Comparison of ENCODE assay signal across 8 cellular contexts in the genomic region with DNA sequence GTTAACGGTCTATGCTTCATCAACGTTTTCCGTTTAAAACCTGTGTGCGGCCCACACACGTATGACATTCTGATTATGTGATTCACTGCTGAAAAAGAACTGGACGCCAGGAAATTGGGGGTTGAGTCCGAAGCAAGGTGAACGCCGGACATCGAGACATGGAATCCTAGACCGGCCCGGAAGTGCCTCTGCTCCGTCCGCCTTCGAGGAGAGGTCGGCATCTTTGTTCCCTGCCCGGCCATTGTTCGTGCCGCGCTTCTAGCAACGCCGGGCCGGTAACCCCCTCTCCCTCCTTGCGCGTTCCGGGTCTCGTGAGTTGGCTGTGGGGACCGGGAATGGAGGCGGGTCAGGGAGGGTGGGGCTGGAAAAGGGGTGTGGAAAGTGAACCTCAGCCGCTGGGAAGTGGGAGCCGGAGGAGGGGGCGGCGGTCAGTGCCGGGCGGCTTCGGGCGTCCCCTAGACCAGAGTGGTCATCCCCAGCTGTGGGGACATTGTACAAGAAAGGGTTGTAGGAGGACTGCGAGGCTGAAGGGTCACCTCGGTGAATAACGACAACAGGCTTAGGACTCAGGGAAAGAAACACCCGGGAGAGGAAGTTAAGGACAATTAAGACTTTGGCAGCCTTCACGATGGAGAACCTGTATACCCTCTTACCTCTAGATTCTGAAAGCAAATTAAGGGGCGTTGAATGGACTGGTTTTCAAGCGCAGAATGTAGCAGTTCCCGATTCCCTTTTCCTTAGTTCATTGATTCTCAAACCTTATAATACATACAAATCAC. TPM values are rescaled to one million over a fixed set of nuclear protein-coding genes. Genes with fewer than 3 reads are reported as not detected.
DNase-seq lines count a peak whose midpoint lies in the region; ATAC-seq, FAIRE-seq and TF ChIP-seq lines count a peak whose summit lies in the region.

TSS of gene ZSCAN9 (plus strand) at position 220 of the 779 bp plus-strand sequence. CDS start 1,810 bp downstream, outside the sequence.

- peaks cover 35% of the 10 kb centered on the region for H3K79me2 ChIP-seq in K562 (ENCODE audit: control insufficient read depth, insufficient read depth, low read length)

- peak; percentile 91 for TF ChIP-seq POLR2A in K562 (conservative IDR thresholded peaks at IDR 0.05)

- peak within 1 kb of the TSS; percentile 93 for H2AFZ ChIP-seq in K562 (ENCODE audit: low read depth, low read length)

- peak; percentile 92 for FAIRE-seq in K562 (lab: Jason Lieb, UNC)

- H3K4me2 ChIP-seq in K562 (ENCODE audit: insufficient read depth, low read length): peak within 1 kb of the TSS; percentile 95

- WGBS in K562 (ENCODE audit: insufficient coverage, low coverage, missing lambda C conversion rate): under 1% methylated on average over 43 of the region's 45 CpGs
- 0% methylated on average over 45 of the region's 45 CpGs for WGBS in psoas muscle, 3 donors

- TF ChIP-seq EP300 in K562 (IDR thresholded peaks at IDR 0.05; ENCODE audit: low read length): peak; percentile 67; the same call in 1 of the 2 replicates

- POLR2A ChIA-PET in K562 (lab: Yijun Ruan, JAX): interaction anchor here (0.5 to 2.5 kb wide), 5 partner anchors 9 to 110 kb away, joined by 3 to 14 read pairs (median 4); partner anchors contain the start of gene ZSCAN31

- in situ Hi-C loops in K562 (cut with MboI): no loop called here

- H3K27ac ChIP-seq in RWPE2 (ENCODE audit: poor library complexity, severe bottlenecking) (peak within 1 kb of the TSS; percentile 63), K562 (ENCODE audit: extremely low read depth, low read depth, low read length) (peak within 1 kb of the TSS; percentile 85), psoas muscle (peak within 1 kb of the TSS; percentile 62)

- no peaks in the 10 kb centered on the region for H3K9me1 ChIP-seq in K562 (ENCODE audit: control insufficient read depth, insufficient read depth, low read length)

- TSS peak; percentile 53 for BruUV-seq in K562 (replicated peaks; lab: Mats Ljungman, UMichigan)

- H3K4me3 ChIP-seq in H7 (ENCODE audit: insufficient read depth, low read depth, low read length) (peak within 1 kb of the TSS; percentile 51), MG63 (peak within 1 kb of the TSS; percentile 71), RWPE2 (ENCODE audit: severe bottlenecking) (peak within 1 kb of the TSS; percentile 64), K562 (peak within 1 kb of the TSS; percentile 79), psoas muscle (peak within 1 kb of the TSS; percentile 84)

- H3K27me3 ChIP-seq in H7 (ENCODE audit: control insufficient read depth, insufficient read depth, low read length): peaks cover 13% of the 10 kb centered on the region
- no peaks in the 10 kb centered on the region for H3K27me3 ChIP-seq in MG63
- H3K27me3 ChIP-seq in RWPE2 (ENCODE audit: insufficient read depth, poor library complexity, severe bottlenecking): no peaks in the 10 kb centered on the region
- H3K27me3 ChIP-seq in K562 (ENCODE audit: control insufficient read depth in 2 of 2, insufficient read depth in 2 of 2, low read length in 2 of 2): no peaks in the 10 kb centered on the region
- H3K27me3 ChIP-seq in psoas muscle (ENCODE audit: insufficient read depth in 3 of 3, low read length in 2 of 3): peaks cover 0 to 9% (median 1%) of the 10 kb centered on the region in 3 donors

- H4K20me1 ChIP-seq in K562 (replicated peaks; ENCODE audit: control insufficient read depth, insufficient read depth, low read length): no peaks in the 10 kb centered on the region

- DNase-seq in GM10266 (ENCODE audit: extremely low spot score) (peak; percentile 76), H7 (peak; percentile 90), MG63 (peak; percentile 86), RWPE2 (ENCODE audit: low spot score) (peak; percentile 89), K562 (ENCODE audit: extremely low read depth in 1 of 4, low spot score in 3 of 4) (peak; percentile 83 to 94 (median 90)), hippocampal formation (lab: John Stamatoyannopoulos, UW) (peak; percentile 53 to 65), psoas muscle (peak; percentile 88 to 93)

- intact Hi-C loops in K562 (cut with micrococcal nuclease): loop anchor here (1.0 to 10.0 kb wide), 4 partner anchors 27 to 390 kb away; partner anchors contain the start of genes PGBD1, ZKSCAN4 and ZKSCAN8
- intact Hi-C loops in psoas muscle (cut with DNase I): loop anchor here (5.0 to 10.0 kb wide), 2 partner anchors 83 to 130 kb away; partner anchors contain the start of gene ZKSCAN8 (in 2 of the 2)

- peak; percentile 97 for ATAC-seq in RWPE2 (ENCODE audit: low read depth)
- peak; percentile 89 for ATAC-seq in K562
- ATAC-seq in psoas muscle: peak; percentile 95 to 99 (median 98)
- ATAC-seq in HG03457 (IDR thresholded peaks at IDR 0.05; ENCODE audit: unreplicated experiment): no peak

- TF ChIP-seq RAD21 in K562 (CRISPR knock-in tag; conservative IDR thresholded peaks at IDR 0.05 in 1 of 2, IDR thresholded peaks at IDR 0.05 in 1 of 2): peak; percentile 21 to 29; a peak in 3 of 4 replicates

- H3K9me3 ChIP-seq in MG63: no peaks in the 10 kb centered on the region
- H3K9me3 ChIP-seq in RWPE2 (ENCODE audit: severe bottlenecking): no peaks in the 10 kb centered on the region
- no peaks in the 10 kb centered on the region for H3K9me3 ChIP-seq in K562 (replicated peaks; ENCODE audit: control insufficient read depth, insufficient read depth, low read depth, low read length)
- H3K9me3 ChIP-seq in psoas muscle: no peaks in the 10 kb centered on the region

- TF ChIP-seq CTCF in GM10266 (IDR thresholded peaks at IDR 0.05; ENCODE audit: control insufficient read depth, insufficient read depth, low read depth, missing control alignments) (no peak), RWPE2 (IDR thresholded peaks at IDR 0.05; ENCODE audit: poor library complexity, severe bottlenecking) (no peak), K562 (IDR thresholded peaks at IDR 0.05 in 2 of 3, conservative IDR thresholded peaks at IDR 0.05 in 1 of 3; ENCODE audit: insufficient read depth in 2 of 3, low read depth in 1 of 3, low read length in 3 of 3) (no peak), psoas muscle (IDR thresholded peaks at IDR 0.05) (no peak)

- CTCF ChIA-PET in K562 (lab: Yijun Ruan, JAX; ENCODE audit: low intra/inter-chr PET ratio): interaction anchor here (0.7 kb wide), 1 partner anchor 80 kb away, joined by 3 read pairs; no protein-coding TSS in a partner anchor

- H3K36me3 ChIP-seq in H7 (replicated peaks; ENCODE audit: control insufficient read depth, insufficient read depth, low read length): peaks cover 15% of the 10 kb centered on the region
- peaks cover 18% of the 10 kb centered on the region for H3K36me3 ChIP-seq in MG63
- peaks cover 39% of the 10 kb centered on the region for H3K36me3 ChIP-seq in RWPE2 (ENCODE audit: low read depth)
- H3K36me3 ChIP-seq in K562 (ENCODE audit: control insufficient read depth, insufficient read depth, low read length): peaks cover 33% of the 10 kb centered on the region
- H3K36me3 ChIP-seq in psoas muscle (ENCODE audit: insufficient read depth in 1 of 2, low read depth in 1 of 2): peaks cover 8 to 38% of the 10 kb centered on the region in 2 donors

- peak within 1 kb of the TSS; percentile 92 for H3K9ac ChIP-seq in K562 (ENCODE audit: insufficient read depth in 1 of 2, low read depth in 2 of 2, low read length in 2 of 2)

- peaks cover 12% of the 10 kb centered on the region for H3K4me1 ChIP-seq in RWPE2 (ENCODE audit: insufficient read depth, poor library complexity, severe bottlenecking)
- H3K4me1 ChIP-seq in K562 (replicated peaks in 1 of 2; ENCODE audit: control insufficient read depth in 2 of 2, insufficient read depth in 2 of 2, low read length in 2 of 2): peaks cover 7 to 47% of the 10 kb centered on the region in 2 experiments
- H3K4me1 ChIP-seq in psoas muscle: peaks cover 10% of the 10 kb centered on the region

TF ChIP-seq in K562, 482 proteins besides CTCF, POLR2A, EP300 and RAD21 (continues in another document):
- TF ChIP-seq ETV6 (IDR thresholded peaks at IDR 0.05; ENCODE audit: borderline replicate concordance in 1 of 2, low read depth in 2 of 2, low read length in 1 of 2): peak in 1 of 2 experiments; percentile 50; a peak in 1 of 4 replicates
- TF ChIP-seq ETV6 (CRISPR knock-in tag; IDR thresholded peaks at IDR 0.05; ENCODE audit: borderline replicate concordance): no peak
- TF ChIP-seq E2F4 (CRISPR knock-in tag; IDR thresholded peaks at IDR 0.05; ENCODE audit: low read depth): no peak
- no peak for TF ChIP-seq ZNF780A (CRISPR knock-in tag; IDR thresholded peaks at IDR 0.05)
- TF ChIP-seq NFYB (IDR thresholded peaks at IDR 0.05; ENCODE audit: extremely low read depth, insufficient read length): no peak

RNA-seq across cellular contexts. Expression of gene ZSCAN9, which starts in this region (rescaled TPM):
- total RNA-seq in H7 (2014; rRNA removed; shearing (Covaris generic)): 15.6 and 20.4 TPM in 2 replicates
- 3.1 and 6.8 TPM in 2 replicates for total RNA-seq in MG63 (2014; rRNA removed; shearing (Covaris generic); ENCODE audit: low replicate concordance)
- total RNA-seq in K562 (2011; cell fraction: chromatin; rRNA removed; ENCODE audit: low replicate concordance): 65.9 and 101 TPM in 2 replicates
- total RNA-seq in K562 (2011; cell fraction: nucleolus; rRNA removed): 43.7 and 45.8 TPM in 2 replicates
- 68.6 and 101 TPM in 2 replicates for total RNA-seq in K562 (2011; cell fraction: nucleoplasm; rRNA removed)
- 18.4 and 19.0 TPM in 2 replicates for total RNA-seq in K562 (2014; rRNA removed)
- total RNA-seq in K562 (2014; rRNA removed; fragmentation: Illumina TruSeq; extraction: Trizol): 31.4 and 37.4 TPM in 2 replicates
- total RNA-seq in K562 (2015; rRNA removed; fragmentation: Illumina TruSeq; extraction: Trizol): 26.0 and 28.7 TPM in 2 replicates
- 19.0 and 22.3 TPM in 2 replicates for total RNA-seq in K562 (2021)
- polyA plus RNA-seq in K562 (2011; rRNA removed): 48.9 and 59.9 TPM in 2 replicates
- polyA plus RNA-seq in K562 (2011; cell fraction: cytosol; rRNA removed): 16.3 and 40.6 TPM in 2 replicates
- polyA plus RNA-seq in K562 (2011; cell fraction: nucleus; rRNA removed): 55.3 and 65.2 TPM in 2 replicates
- 15.5 and 25.6 TPM in 2 replicates for polyA plus RNA-seq in K562 (2012)
- polyA plus RNA-seq in K562 (2014; fragmentation: Illumina TruSeq; extraction: Trizol): 31.8 and 32.5 TPM in 2 replicates
- polyA plus RNA-seq in K562 (2014; fragmentation: Nextera tagmentation; extraction: Ambion mirVana): 10 to 100 TPM; 18.8 to 20.0 TPM
- polyA plus RNA-seq in K562 (2014; rRNA removed): 30.4 and 35.2 TPM in 2 replicates
- 49.6 and 64.4 TPM in 2 replicates for polyA minus RNA-seq in K562 (2011; rRNA and poly(A)+ RNA removed)
- polyA minus RNA-seq in K562 (2011; cell fraction: cytosol; rRNA and poly(A)+ RNA removed): 10.6 and 10.9 TPM in 2 replicates
- 28.3 and 55.3 TPM in 2 replicates for polyA minus RNA-seq in K562 (2011; cell fraction: nucleus; rRNA and poly(A)+ RNA removed)
- total RNA-seq in psoas muscle: 1 to 10 TPM; 5.2 to 6.9 (median 6.3) TPM
- polyA plus RNA-seq in psoas muscle: 10 to 100 TPM in 1 of 3 donors, 1 to 10 TPM in 2; 3.9 to 10.4 (median 7.4) TPM
